18 cellular contexts compared by ENCODE assay signal in genomic region chr7:16433568-16434122, GRCh38. TPM values are rescaled to one million over a fixed set of nuclear protein-coding genes. Genes with fewer than 3 reads are reported as not detected.
"Had no signal": no experiment of that assay in that cellular context is flagged by ENCODE, and none has a peak within 500 bp of the region (broad histone marks: within the 10 kb centered on the region; RNA-seq: fewer than 3 reads in every experiment).

No MANE protein-coding gene starts in this region.

- H3K9me3 Mint-ChIP-seq: activated CD4-positive, alpha-beta T cell treated with anti-CD3 and anti-CD28 coated beads, Interleukin-2, amount 10 ng/mL, durations not matched to agents 7 days and 5 days; activated naive CD4-positive, alpha-beta T cell treated with anti-CD3 and anti-CD28 coated beads for 36 hours; activated T-helper 17 cell treated with anti-CD3 and anti-CD28 coated beads, Interleukin-2, amount 50 U/mL, for 72 hours; natural killer cell treated with Interleukin-12 subunit alpha and Interleukin-12 subunit beta and Interleukin-15 and Interleukin-18, amount 100 ng/mL, for 72 hours; stimulated activated naive CD8-positive, alpha-beta T cell treated with anti-CD3 and anti-CD28 coated beads, Interleukin-15, Interleukin-2, amounts not matched to agents 100 ng/mL and 50 ng/mL, for 24 hours; WTC11 had no signal

- H3K36me3 Mint-ChIP-seq: natural killer cell treated with Interleukin-12 subunit alpha and Interleukin-12 subunit beta and Interleukin-15 and Interleukin-18, amount 100 ng/mL, for 72 hours; WTC11 had no signal

- H3K27me3 ChIP-seq: testis had no signal

- H3K9me3 ChIP-seq: testis had no signal

- H3K4me1 ChIP-seq: testis had no signal

- H3K4me3 ChIP-seq: lung, testis had no signal

- H3K27ac Mint-ChIP-seq: activated CD4-positive, alpha-beta T cell treated with anti-CD3 and anti-CD28 coated beads, Interleukin-2, amount 10 ng/mL, durations not matched to agents 7 days and 5 days; activated naive CD4-positive, alpha-beta T cell treated with anti-CD3 and anti-CD28 coated beads for 36 hours; activated T-helper 17 cell treated with anti-CD3 and anti-CD28 coated beads, Interleukin-2, amount 50 U/mL, for 72 hours; natural killer cell treated with Interleukin-12 subunit alpha and Interleukin-12 subunit beta and Interleukin-15 and Interleukin-18, amount 100 ng/mL, for 72 hours; stimulated activated naive CD8-positive, alpha-beta T cell treated with anti-CD3 and anti-CD28 coated beads, Interleukin-15, Interleukin-2, amounts not matched to agents 100 ng/mL and 50 ng/mL, for 24 hours; WTC11 had no signal

- DNase-seq: activated CD4-positive, alpha-beta T cell treated with anti-CD3 and anti-CD28 coated beads, Interleukin-2, amount 10 ng/mL, durations not matched to agents 7 days and 5 days; activated CD8-positive, alpha-beta memory T cell treated with anti-CD3 and anti-CD28 coated beads for 24 hours; activated naive CD4-positive, alpha-beta T cell treated with anti-CD3 and anti-CD28 coated beads for 36 hours; activated T-cell treated with anti-CD3 and anti-CD28 coated beads for 4 hours; effector CD8-positive, alpha-beta T cell; hypothalamus; stimulated activated CD4-positive, alpha-beta T cell treated with anti-CD3 and anti-CD28 coated beads, Interleukin-4, amount 100 ng/mL, for 24 hours; testis had no signal

- H3K27me3 Mint-ChIP-seq: activated CD4-positive, alpha-beta T cell treated with anti-CD3 and anti-CD28 coated beads, Interleukin-2, amount 10 ng/mL, durations not matched to agents 7 days and 5 days; activated T-helper 17 cell treated with anti-CD3 and anti-CD28 coated beads, Interleukin-2, amount 50 U/mL, for 72 hours; stimulated activated naive CD8-positive, alpha-beta T cell treated with anti-CD3 and anti-CD28 coated beads, Interleukin-15, Interleukin-2, amounts not matched to agents 100 ng/mL and 50 ng/mL, for 24 hours had no signal

- H3K4me1 Mint-ChIP-seq: activated T-helper 17 cell treated with anti-CD3 and anti-CD28 coated beads, Interleukin-2, amount 50 U/mL, for 72 hours; WTC11 had no signal

- H3K27ac ChIP-seq: testis had no signal

- H3K4me3 Mint-ChIP-seq: activated CD4-positive, alpha-beta T cell treated with anti-CD3 and anti-CD28 coated beads, Interleukin-2, amount 10 ng/mL, durations not matched to agents 7 days and 5 days; activated naive CD4-positive, alpha-beta T cell treated with anti-CD3 and anti-CD28 coated beads for 36 hours; activated T-helper 17 cell treated with anti-CD3 and anti-CD28 coated beads, Interleukin-2, amount 50 U/mL, for 72 hours; natural killer cell treated with Interleukin-12 subunit alpha and Interleukin-12 subunit beta and Interleukin-15 and Interleukin-18, amount 100 ng/mL, for 72 hours; stimulated activated naive CD8-positive, alpha-beta T cell treated with anti-CD3 and anti-CD28 coated beads, Interleukin-15, Interleukin-2, amounts not matched to agents 100 ng/mL and 50 ng/mL, for 24 hours; WTC11 had no signal

- ATAC-seq: activated T-helper 17 cell treated with anti-CD3 and anti-CD28 coated beads, Interleukin-2, amount 50 U/mL, for 72 hours; natural killer cell treated with Interleukin-12 subunit alpha and Interleukin-12 subunit beta and Interleukin-15 and Interleukin-18, amount 100 ng/mL, for 72 hours; WTC11 had no signal

- FAIRE-seq: colon had no signal

RNA-seq across cellular contexts. Expression of gene SOSTDC1, which starts 31.9 kb away (rescaled TPM):
- total RNA-seq: activated CD4-positive, alpha-beta T cell treated with anti-CD3 and anti-CD28 coated beads, Interleukin-2, amount 10 ng/mL, durations not matched to agents 7 days and 5 days; activated naive CD4-positive, alpha-beta T cell treated with anti-CD3 and anti-CD28 coated beads for 36 hours; activated T-helper 17 cell treated with anti-CD3 and anti-CD28 coated beads, Interleukin-2, amount 50 U/mL, for 72 hours; cardiac septum; glomerular endothelial cell; natural killer cell treated with Interleukin-12 subunit alpha and Interleukin-12 subunit beta and Interleukin-15 and Interleukin-18, amount 100 ng/mL, for 72 hours; T-helper 1 cell treated with Interleukin-12 subunit alpha and Interleukin-12 subunit beta and Interleukin-4 antibody, amounts not matched to agents 30 ng/mL and 1 ng/mL, for 36 hours; ureter had no signal
